15 cellular contexts compared by ENCODE assay signal in genomic region chr10:68829952-68830351, GRCh38. TPM values are rescaled to one million over a fixed set of nuclear protein-coding genes. Genes with fewer than 3 reads are reported as not detected.
DNase-seq lines count a peak whose midpoint lies in the region; ATAC-seq and TF ChIP-seq lines count a peak whose summit lies in the region.
"Had no signal": no experiment of that assay in that cellular context is flagged by ENCODE, and none has a peak within 500 bp of the region (broad histone marks: within the 10 kb centered on the region; RNA-seq: fewer than 3 reads in every experiment).

No MANE protein-coding gene starts in this region.

- H3K27ac Mint-ChIP-seq in CD4-positive, alpha-beta T cell = peak overlapping the region; percentile 39
- H3K27ac Mint-ChIP-seq in naive thymus-derived CD8-positive, alpha-beta T cell = peak overlapping the region in 5 of 10 donors; percentile 6 to 70 (median 46)
- no peak overlapping the region for H3K27ac Mint-ChIP-seq in progenitor cell of endocrine pancreas
- H3K27ac Mint-ChIP-seq: CD4-positive, CD25-positive, alpha-beta regulatory T cell had no signal

- H3K27me3 Mint-ChIP-seq in CD4-positive, alpha-beta T cell = peaks cover 1% of the 10 kb centered on the region
- no peaks in the 10 kb centered on the region for H3K27me3 Mint-ChIP-seq in naive thymus-derived CD8-positive, alpha-beta T cell
- no peaks in the 10 kb centered on the region for H3K27me3 Mint-ChIP-seq in progenitor cell of endocrine pancreas

- no peaks in the 10 kb centered on the region for H3K36me3 Mint-ChIP-seq in CD4-positive, alpha-beta T cell (ENCODE audit: low read depth)
- H3K36me3 Mint-ChIP-seq in naive thymus-derived CD8-positive, alpha-beta T cell = no peaks in the 10 kb centered on the region
- H3K36me3 Mint-ChIP-seq in progenitor cell of endocrine pancreas (ENCODE audit: insufficient read depth) = no peaks in the 10 kb centered on the region
- H3K36me3 Mint-ChIP-seq: CD4-positive, CD25-positive, alpha-beta regulatory T cell had no signal

- H3K27me3 ChIP-seq in CD4-positive, alpha-beta T cell (ENCODE audit: control insufficient read depth, insufficient read depth, low read length) = no peaks in the 10 kb centered on the region
- no peaks in the 10 kb centered on the region for H3K27me3 ChIP-seq in WERI-Rb-1 (ENCODE audit: insufficient read depth, low read depth, severe bottlenecking)

- intact Hi-C loops in CD4-positive, alpha-beta T cell (cut with DNase I, micrococcal nuclease) = loop anchor here in 1 of 2 experiments (5.0 kb wide), 1 partner anchor 67 kb away; no protein-coding TSS in a partner anchor

- no peak for DNase-seq in CD4-positive, alpha-beta T cell
- no peak for DNase-seq in naive thymus-derived CD8-positive, alpha-beta T cell
- DNase-seq in progenitor cell of endocrine pancreas (ENCODE audit: low spot score, unreplicated experiment) (no peak), WERI-Rb-1 (no peak), KBM-7 (no peak), OCI-M1 (lab: John Stamatoyannopoulos, UW) (no peak)
- DNase-seq: ACHN; CD4-positive, CD25-positive, alpha-beta regulatory T cell; DMS79 treated with DMSO at 0.1 percent for 48 hours; EL; GF-D8 had no signal

- H3K4me3 ChIP-seq in HEK293 (ENCODE audit: low read depth, low read length) (no peak overlapping the region), WERI-Rb-1 (ENCODE audit: low read depth, low read length) (no peak overlapping the region)
- H3K4me3 ChIP-seq: BLaER1 treated with 17β-estradiol and CSF1 and Interleukin-3, amounts not matched to agents 10 nM and 100 nM had no signal

- ATAC-seq in CD4-positive, alpha-beta T cell (ENCODE audit: poor library complexity) = no peak
- ATAC-seq in naive thymus-derived CD8-positive, alpha-beta T cell = no peak
- ATAC-seq: HCT116 had no signal

- POLR2A ChIA-PET in CD4-positive, alpha-beta T cell (lab: Charles Lee) = no interaction called here
- POLR2A ChIA-PET in HEK293 (lab: Yijun Ruan, JAX) = no interaction called here
- POLR2A ChIA-PET in naive thymus-derived CD8-positive, alpha-beta T cell (lab: Charles Lee) = no interaction called here

- H3K9me3 Mint-ChIP-seq in CD4-positive, alpha-beta T cell = no peaks in the 10 kb centered on the region
- H3K9me3 Mint-ChIP-seq in naive thymus-derived CD8-positive, alpha-beta T cell = no peaks in the 10 kb centered on the region
- no peaks in the 10 kb centered on the region for H3K9me3 Mint-ChIP-seq in progenitor cell of endocrine pancreas (ENCODE audit: low read depth)

- peaks cover 3% of the 10 kb centered on the region; the same call in 1 of the 2 replicates for H3K4me1 ChIP-seq in HEK293 (ENCODE audit: control insufficient read depth, insufficient read depth, low read length)

- no peak for TF ChIP-seq CTCF in CD4-positive, alpha-beta T cell (IDR thresholded peaks at IDR 0.05)
- TF ChIP-seq CTCF in HEK293 (tag by site-specific recombination; IDR thresholded peaks at IDR 0.05) (no peak), progenitor cell of endocrine pancreas (IDR thresholded peaks at IDR 0.05; ENCODE audit: unreplicated experiment) (no peak), WERI-Rb-1 (IDR thresholded peaks at IDR 0.05; ENCODE audit: low read depth, low read length) (no peak)

- H3K36me3 ChIP-seq in HEK293 (ENCODE audit: control insufficient read depth in 2 of 2, insufficient read depth in 1 of 2, low read length in 2 of 2) (no peaks in the 10 kb centered on the region), WERI-Rb-1 (no peaks in the 10 kb centered on the region)
- H3K36me3 ChIP-seq: BLaER1 treated with 17β-estradiol and CSF1 and Interleukin-3, amounts not matched to agents 10 nM and 100 nM had no signal

- peaks cover 23% of the 10 kb centered on the region for H3K4me1 Mint-ChIP-seq in CD4-positive, alpha-beta T cell (ENCODE audit: low read depth)
- H3K4me1 Mint-ChIP-seq in naive thymus-derived CD8-positive, alpha-beta T cell = peaks cover 4 to 26% (median 17%) of the 10 kb centered on the region in 4 donors
- H3K4me1 Mint-ChIP-seq in progenitor cell of endocrine pancreas (ENCODE audit: low read depth) = peaks cover 3% of the 10 kb centered on the region

- in situ Hi-C loops in KBM-7 (cut with MboI; ENCODE audit: low pct_unique_long_range_greater_than_20kb, low sequenced_read_pairs) = no loop called here

- no peak overlapping the region for H3K27ac ChIP-seq in CD4-positive, alpha-beta T cell (ENCODE audit: low read depth, low read length)
- no peak overlapping the region for H3K27ac ChIP-seq in HEK293 (ENCODE audit: extremely low read depth, low read depth, low read length)
- H3K27ac ChIP-seq in WERI-Rb-1 = no peak overlapping the region
- H3K27ac ChIP-seq: BLaER1 treated with 17β-estradiol and CSF1 and Interleukin-3, amounts not matched to agents 10 nM and 100 nM; HL-60 had no signal

- no peaks in the 10 kb centered on the region for H3K9me3 ChIP-seq in CD4-positive, alpha-beta T cell (ENCODE audit: control insufficient read depth, low read length)
- H3K9me3 ChIP-seq in HEK293 (ENCODE audit: control insufficient read depth, insufficient read depth, low read depth, low read length) (no peaks in the 10 kb centered on the region), WERI-Rb-1 (ENCODE audit: severe bottlenecking) (no peaks in the 10 kb centered on the region)
- H3K9me3 ChIP-seq: BLaER1 treated with 17β-estradiol and CSF1 and Interleukin-3, amounts not matched to agents 10 nM and 100 nM had no signal

- peak overlapping the region; percentile 73 for H3K4me3 Mint-ChIP-seq in CD4-positive, alpha-beta T cell
- peak overlapping the region in 9 of 10 donors; percentile 15 to 80 (median 50) for H3K4me3 Mint-ChIP-seq in naive thymus-derived CD8-positive, alpha-beta T cell
- peak overlapping the region; percentile 11 for H3K4me3 Mint-ChIP-seq in progenitor cell of endocrine pancreas (ENCODE audit: low read depth)

- CTCF ChIA-PET in CD4-positive, alpha-beta T cell (lab: Charles Lee) = no interaction called here
- CTCF ChIA-PET in HEK293 (lab: Yijun Ruan, JAX) = interaction anchor here (0.6 to 0.7 kb wide), 2 partner anchors 68 to 70 kb away, joined by 3 read pairs; no protein-coding TSS in a partner anchor

TF ChIP-seq in HEK293, 187 proteins besides CTCF, POLR2A, EP300 and RAD21:
- TF ChIP-seq ZNF19 (tag by site-specific recombination; IDR thresholded peaks at IDR 0.05; ENCODE audit: low read depth) (no peak), ZNF48 (tag by site-specific recombination; IDR thresholded peaks at IDR 0.05) (no peak), SCRT2 (tag by site-specific recombination; IDR thresholded peaks at IDR 0.05) (peak; percentile 97), ZNF548 (tag by site-specific recombination; IDR thresholded peaks at IDR 0.05) (no peak), KLF8 (tag by site-specific recombination; IDR thresholded peaks at IDR 0.05) (no peak), GLIS2 (tag by site-specific recombination; IDR thresholded peaks at IDR 0.05) (0 out of 2 replicates have a peak, but pooled peaks have one; percentile 16), SCRT1 (tag by site-specific recombination; IDR thresholded peaks at IDR 0.05; ENCODE audit: borderline replicate concordance) (peak; percentile 87; the same call in 1 of the 2 replicates)

RNA-seq across cellular contexts. Expression of gene STOX1, which starts 2.6 kb away (rescaled TPM):
- under 1 TPM; 0.25 to 0.41 TPM for total RNA-seq in CD4-positive, alpha-beta T cell
- under 1 TPM; 0.47 to 0.52 TPM for total RNA-seq in naive thymus-derived CD8-positive, alpha-beta T cell
- 1 to 10 TPM in 2 of 3 donors, under 1 TPM in 1; 0.29 to 1.1 (median 1.0) TPM for polyA plus RNA-seq in naive thymus-derived CD8-positive, alpha-beta T cell
- total RNA-seq in progenitor cell of endocrine pancreas = 7.8 and 8.0 TPM in 2 replicates

Comparison
In these comparisons a context has a peak if more than half of its experiments do, and no peak if none do; other contexts are left out.
1. H3K4me3 Mint-ChIP-seq: peak in every context shown above with its lines; median percentile 73 in CD4-positive, alpha-beta T cell; 50 in naive thymus-derived CD8-positive, alpha-beta T cell; 11 in progenitor cell of endocrine pancreas.